Comparison of ENCODE assay signal across 7 cellular contexts in genomic region chr10:131536676-131537075, GRCh38.
"Had no signal": no experiment of that assay in that cellular context is flagged by ENCODE, and none has a peak within 500 bp of the region (broad histone marks: within the 10 kb centered on the region; RNA-seq: fewer than 3 reads in every experiment).

No MANE protein-coding gene starts in this region.

- DNase-seq: IMR-90, KBM-7, KG1 had no signal

- H3K36me3 Mint-ChIP-seq: IgD-negative memory B cell had no signal

- H3K4me3 Mint-ChIP-seq: IgD-negative memory B cell had no signal

- H3K27ac Mint-ChIP-seq: IgD-negative memory B cell had no signal

- H3K27ac ChIP-seq: HL-60 had no signal

- H3K27me3 Mint-ChIP-seq: IgD-negative memory B cell had no signal

- ATAC-seq: HepG2 had no signal

- FAIRE-seq: HepG2, HTR-8/SVneo had no signal
